In genomic region chr15:45664451-45664850, GRCh38 we compare ENCODE assay signal across 18 cellular contexts. TPM values are rescaled to one million over a fixed set of nuclear protein-coding genes. Genes with fewer than 3 reads are reported as not detected.
A peak's percentile ranks its signal among the peaks of the same experiment; 100 is the strongest.
DNase-seq lines count a peak whose midpoint lies in the region; ATAC-seq, FAIRE-seq and TF ChIP-seq lines count a peak whose summit lies in the region.
"Had no signal": no experiment of that assay in that cellular context is flagged by ENCODE, and none has a peak within 500 bp of the region (broad histone marks: within the 10 kb centered on the region; RNA-seq: fewer than 3 reads in every experiment).

No MANE protein-coding gene starts in this region.

- no peak overlapping the region for H3K27ac ChIP-seq in fibroblast of lung (ENCODE audit: insufficient read depth, low read length)
- H3K27ac ChIP-seq: neural progenitor cell, upper lobe of left lung had no signal

- peaks cover 52% of the 10 kb centered on the region for H3K36me3 Mint-ChIP-seq in activated CD8-positive, alpha-beta memory T cell treated with anti-CD3 and anti-CD28 coated beads, Interleukin-2, amount 10 ng/mL, durations not matched to agents 7 days and 5 days
- H3K36me3 Mint-ChIP-seq in stimulated activated effector memory CD8-positive, alpha-beta T cell treated with anti-CD3 and anti-CD28 coated beads, Interleukin-12 subunit alpha, Interleukin-12 subunit beta, amount 100 ng/mL, for 72 hours = peaks cover 89% of the 10 kb centered on the region
- no peaks in the 10 kb centered on the region for H3K36me3 Mint-ChIP-seq in Caco-2 (ENCODE audit: insufficient read depth, unreplicated experiment)
- H3K36me3 Mint-ChIP-seq: neural progenitor cell had no signal

- no peaks in the 10 kb centered on the region for H3K27me3 Mint-ChIP-seq in activated CD8-positive, alpha-beta memory T cell treated with anti-CD3 and anti-CD28 coated beads, Interleukin-2, amount 10 ng/mL, durations not matched to agents 7 days and 5 days
- H3K27me3 Mint-ChIP-seq in Caco-2 (ENCODE audit: insufficient read depth, unreplicated experiment) = no peaks in the 10 kb centered on the region

- no peak overlapping the region for H3K4me2 ChIP-seq in fibroblast of lung (ENCODE audit: extremely low read depth, insufficient read depth, low read length)
- H3K4me2 ChIP-seq: neural progenitor cell had no signal

- H3K9me3 ChIP-seq in fibroblast of lung (ENCODE audit: control insufficient read depth, insufficient read depth, low read depth, low read length) (no peaks in the 10 kb centered on the region), Caco-2 (no peaks in the 10 kb centered on the region)
- H3K9me3 ChIP-seq: upper lobe of left lung had no signal

- H3K79me2 ChIP-seq in fibroblast of lung (ENCODE audit: control insufficient read depth, insufficient read depth, low read length) = no peaks in the 10 kb centered on the region

- H3K4me1 Mint-ChIP-seq in activated CD8-positive, alpha-beta memory T cell treated with anti-CD3 and anti-CD28 coated beads, Interleukin-2, amount 10 ng/mL, durations not matched to agents 7 days and 5 days = peaks cover 22% of the 10 kb centered on the region
- peaks cover 24% of the 10 kb centered on the region for H3K4me1 Mint-ChIP-seq in stimulated activated effector memory CD8-positive, alpha-beta T cell treated with anti-CD3 and anti-CD28 coated beads, Interleukin-12 subunit alpha, Interleukin-12 subunit beta, amount 100 ng/mL, for 72 hours
- no peaks in the 10 kb centered on the region for H3K4me1 Mint-ChIP-seq in Caco-2 (ENCODE audit: low read depth, unreplicated experiment)

- FAIRE-seq in HTR-8/SVneo (lab: Jason Lieb, UNC) = no peak
- FAIRE-seq: H54 had no signal

- peak; percentile 51 for DNase-seq in activated CD8-positive, alpha-beta memory T cell treated with anti-CD3 and anti-CD28 coated beads, Interleukin-2, amount 10 ng/mL, durations not matched to agents 7 days and 5 days
- no peak for DNase-seq in activated CD8-positive, alpha-beta memory T cell treated with anti-CD3 and anti-CD28 coated beads, Interleukin-2, amount 50 U/mL, for 48 hours
- DNase-seq in OCI-M1 (lab: John Stamatoyannopoulos, UW) (peak; percentile 53), fibroblast of lung (ENCODE audit: low read depth in 2 of 2) (peak; percentile 42 to 52), Caco-2 (no peak), cerebellum (ENCODE audit: low spot score) (no peak), HTR-8/SVneo (ENCODE audit: insufficient read length, low spot score) (no peak)
- DNase-seq in stimulated activated effector memory CD8-positive, alpha-beta T cell treated with anti-CD3 and anti-CD28 coated beads, Interleukin-12 subunit alpha, Interleukin-12 subunit beta, amount 100 ng/mL, for 72 hours (ENCODE audit: low spot score in 2 of 2) = no peak
- DNase-seq: activated CD4-positive, CD25-positive, alpha-beta regulatory T cell; activated T-cell treated with anti-CD3 and anti-CD28 coated beads, Interleukin-2, amount 50 U/mL, for 4 hours; dermis blood vessel endothelial cell; NCI-H1694 treated with DMSO at 0.1 percent for 48 hours; NCI-H510A; stimulated activated CD4-positive, alpha-beta T cell treated with anti-CD3 and anti-CD28 coated beads, Interleukin-4, amount 100 ng/mL, for 4 hours; upper lobe of left lung had no signal

- ATAC-seq in activated CD8-positive, alpha-beta memory T cell treated with anti-CD3 and anti-CD28 coated beads, Interleukin-2, amount 10 ng/mL, durations not matched to agents 7 days and 5 days = no peak
- ATAC-seq in stimulated activated effector memory CD8-positive, alpha-beta T cell treated with anti-CD3 and anti-CD28 coated beads, Interleukin-12 subunit alpha, Interleukin-12 subunit beta, amount 100 ng/mL, for 72 hours = peak; percentile 86
- ATAC-seq: activated T-cell treated with anti-CD3 and anti-CD28 coated beads, Interleukin-2, amount 50 U/mL, for 4 hours; sciatic nerve had no signal

- H3K4me1 ChIP-seq in fibroblast of lung (ENCODE audit: control insufficient read depth, extremely low read depth, insufficient read depth, low read length) (no peaks in the 10 kb centered on the region), Caco-2 (peaks cover 8% of the 10 kb centered on the region)
- H3K4me1 ChIP-seq: neural progenitor cell had no signal

- no peak overlapping the region for H3K9ac ChIP-seq in fibroblast of lung (ENCODE audit: insufficient read depth, low read length)
- H3K9ac ChIP-seq: neural progenitor cell had no signal

- H3K27me3 ChIP-seq in fibroblast of lung (ENCODE audit: control insufficient read depth, insufficient read depth, low read length) (no peaks in the 10 kb centered on the region), Caco-2 (replicated peaks; ENCODE audit: control insufficient read depth, insufficient read depth, low read length) (no peaks in the 10 kb centered on the region)
- H3K27me3 ChIP-seq: neural progenitor cell, upper lobe of left lung had no signal

- H3K9me3 Mint-ChIP-seq in activated CD8-positive, alpha-beta memory T cell treated with anti-CD3 and anti-CD28 coated beads, Interleukin-2, amount 10 ng/mL, durations not matched to agents 7 days and 5 days (ENCODE audit: low read depth) = no peaks in the 10 kb centered on the region
- no peaks in the 10 kb centered on the region for H3K9me3 Mint-ChIP-seq in stimulated activated effector memory CD8-positive, alpha-beta T cell treated with anti-CD3 and anti-CD28 coated beads, Interleukin-12 subunit alpha, Interleukin-12 subunit beta, amount 100 ng/mL, for 72 hours
- H3K9me3 Mint-ChIP-seq in Caco-2 (ENCODE audit: unreplicated experiment) = no peaks in the 10 kb centered on the region
- H3K9me3 Mint-ChIP-seq: activated T-cell treated with anti-CD3 and anti-CD28 coated beads, Interleukin-2, amount 50 U/mL, for 4 hours; neural progenitor cell had no signal

- H3K27ac Mint-ChIP-seq in activated CD8-positive, alpha-beta memory T cell treated with anti-CD3 and anti-CD28 coated beads, Interleukin-2, amount 10 ng/mL, durations not matched to agents 7 days and 5 days = peak overlapping the region; percentile 37
- H3K27ac Mint-ChIP-seq in stimulated activated effector memory CD8-positive, alpha-beta T cell treated with anti-CD3 and anti-CD28 coated beads, Interleukin-12 subunit alpha, Interleukin-12 subunit beta, amount 100 ng/mL, for 72 hours = peak overlapping the region; percentile 38
- no peak overlapping the region for H3K27ac Mint-ChIP-seq in Caco-2 (ENCODE audit: unreplicated experiment)
- H3K27ac Mint-ChIP-seq: neural progenitor cell had no signal

- H3K4me3 Mint-ChIP-seq in activated CD8-positive, alpha-beta memory T cell treated with anti-CD3 and anti-CD28 coated beads, Interleukin-2, amount 10 ng/mL, durations not matched to agents 7 days and 5 days = no peak overlapping the region
- H3K4me3 Mint-ChIP-seq in stimulated activated effector memory CD8-positive, alpha-beta T cell treated with anti-CD3 and anti-CD28 coated beads, Interleukin-12 subunit alpha, Interleukin-12 subunit beta, amount 100 ng/mL, for 72 hours = no peak overlapping the region
- H3K4me3 Mint-ChIP-seq in Caco-2 (ENCODE audit: unreplicated experiment) = no peak overlapping the region
- H3K4me3 Mint-ChIP-seq: activated T-cell treated with anti-CD3 and anti-CD28 coated beads, Interleukin-2, amount 50 U/mL, for 4 hours; neural progenitor cell had no signal

- no peak overlapping the region for H3K4me3 ChIP-seq in fibroblast of lung (replicated peaks in 1 of 4; ENCODE audit: control extremely low read depth in 1 of 4, insufficient read depth in 1 of 4, low read depth in 3 of 4, low read length in 4 of 4)
- H3K4me3 ChIP-seq in Caco-2 (ENCODE audit: low read depth, low read length) = no peak overlapping the region
- H3K4me3 ChIP-seq: neural progenitor cell, upper lobe of left lung had no signal

- POLR2A ChIA-PET in Caco-2 (lab: Charles Lee) = no interaction called here

- CTCF ChIA-PET in activated CD8-positive, alpha-beta memory T cell treated with anti-CD3 and anti-CD28 coated beads, Interleukin-2, amount 10 ng/mL, durations not matched to agents 7 days and 5 days (lab: Charles Lee) = no interaction called here
- CTCF ChIA-PET in Caco-2 (lab: Charles Lee) = no interaction called here

- TF ChIP-seq CTCF in fibroblast of lung (conservative IDR thresholded peaks at IDR 0.05 in 1 of 2, IDR thresholded peaks at IDR 0.05 in 1 of 2; ENCODE audit: low read depth in 1 of 2, low read length in 2 of 2) = no peak
- TF ChIP-seq CTCF in Caco-2 (IDR thresholded peaks at IDR 0.05; ENCODE audit: insufficient read depth in 1 of 2, low read depth in 1 of 2, low read length in 1 of 2, severe bottlenecking in 1 of 2, unreplicated experiment in 1 of 2) = no peak

- no peaks in the 10 kb centered on the region for H4K20me1 ChIP-seq in fibroblast of lung (ENCODE audit: control insufficient read depth, extremely low read depth, insufficient read depth, low read length)

- no peak overlapping the region for H2AFZ ChIP-seq in fibroblast of lung (ENCODE audit: low read length)
- H2AFZ ChIP-seq: neural progenitor cell had no signal

- BruUV-seq in Caco-2 (replicated peaks; lab: Mats Ljungman, UMichigan) = no TSS peak

- peaks cover 4% of the 10 kb centered on the region for H3K36me3 ChIP-seq in fibroblast of lung (ENCODE audit: control insufficient read depth, insufficient read depth, low read length)
- peaks cover 1% of the 10 kb centered on the region; the same call in 1 of the 2 replicates for H3K36me3 ChIP-seq in Caco-2 (ENCODE audit: control insufficient read depth, insufficient read depth, low read length)
- H3K36me3 ChIP-seq: neural progenitor cell had no signal

- intact Hi-C loops in Caco-2 (cut with micrococcal nuclease; ENCODE audit: unreplicated experiment) = no loop called here

RNA-seq across cellular contexts. Expression of gene SQOR, which starts 29.6 kb away (rescaled TPM):
- 10 to 100 TPM; 79.8 to 86.4 TPM for total RNA-seq in activated CD8-positive, alpha-beta memory T cell treated with anti-CD3 and anti-CD28 coated beads, Interleukin-2, amount 10 ng/mL, durations not matched to agents 7 days and 5 days
- total RNA-seq in fibroblast of lung (105 and 129 TPM in 2 replicates), Caco-2 (2022) (5.0 and 7.5 TPM in 2 replicates), cerebellum (3.4 TPM)
- polyA plus RNA-seq in fibroblast of lung = 55.4 and 81.5 TPM in 2 replicates
- 45.9 and 61.3 TPM in 2 replicates for polyA plus RNA-seq in fibroblast of lung (2012)
- 45.2 and 102 TPM in 2 replicates for polyA minus RNA-seq in fibroblast of lung (ENCODE audit: low replicate concordance)

Comparison
In these comparisons a context has a peak if more than half of its experiments do, and no peak if none do; other contexts are left out.
1. DNase-seq: peak in activated CD8-positive, alpha-beta memory T cell treated with anti-CD3 and anti-CD28 coated beads, Interleukin-2, amount 10 ng/mL, durations not matched to agents 7 days and 5 days (single experiment), OCI-M1 (single experiment) and fibroblast of lung (2 of 2); none in activated CD8-positive, alpha-beta memory T cell treated with anti-CD3 and anti-CD28 coated beads, Interleukin-2, amount 50 U/mL, for 48 hours (single experiment), stimulated activated effector memory CD8-positive, alpha-beta T cell treated with anti-CD3 and anti-CD28 coated beads, Interleukin-12 subunit alpha, Interleukin-12 subunit beta, amount 100 ng/mL, for 72 hours (0 of 2), Caco-2 (0 of 2), cerebellum (single experiment) and HTR-8/SVneo (single experiment).